In the genomic region with DNA sequence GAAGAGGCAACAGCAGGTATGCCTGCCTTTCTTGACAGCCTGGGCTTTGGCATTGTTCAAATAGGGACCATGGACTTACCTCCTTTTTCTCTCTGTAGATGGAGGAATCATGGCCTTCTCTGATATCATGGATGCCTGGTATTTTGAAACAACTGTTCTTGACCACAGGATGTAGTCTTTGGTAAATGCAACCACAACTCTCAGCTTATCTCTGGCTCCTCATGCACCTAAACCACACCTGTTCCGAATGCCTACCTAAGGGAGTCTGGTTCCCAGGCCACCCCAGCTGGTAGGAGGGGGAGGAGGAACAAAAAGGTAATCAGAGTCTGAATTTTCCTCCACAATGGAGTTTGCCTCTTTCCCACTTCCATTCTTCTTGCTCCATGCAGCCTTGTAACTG, we compare ENCODE assay signal across 2 cellular contexts.
TF ChIP-seq lines count a peak whose summit lies in the region.

No MANE protein-coding gene starts in this region.

TF ChIP-seq in K562, 482 proteins besides CTCF, POLR2A, EP300 and RAD21 (continues in another document):
- TF ChIP-seq ZKSCAN8 (CRISPR knock-in tag; IDR thresholded peaks at IDR 0.05) (no peak), HDAC1 (IDR thresholded peaks at IDR 0.05) (no peak), RBM15 (IDR thresholded peaks at IDR 0.05; ENCODE audit: insufficient read depth, low read length) (no peak), TEAD4 (IDR thresholded peaks at IDR 0.05; ENCODE audit: low read length) (peak; percentile 64), TEAD4 (CRISPR knock-in tag; IDR thresholded peaks at IDR 0.05; ENCODE audit: borderline replicate concordance) (no peak), PRMT5 (CRISPR knock-in tag; IDR thresholded peaks at IDR 0.05) (no peak), ZNF212 (CRISPR knock-in tag; IDR thresholded peaks at IDR 0.05) (no peak), TAF1 (IDR thresholded peaks at IDR 0.05; ENCODE audit: control insufficient read depth, extremely low read depth, insufficient read depth, low read length, severe bottlenecking) (no peak), SMAD2 (IDR thresholded peaks at IDR 0.05; ENCODE audit: low read depth, low read length) (no peak), ASH1L (IDR thresholded peaks at IDR 0.05; ENCODE audit: borderline replicate concordance, low read depth, partially characterized antibody) (no peak), POU5F1 (IDR thresholded peaks at IDR 0.05; ENCODE audit: borderline replicate concordance, low read depth, low read length, partially characterized antibody) (no peak), CBX2 (IDR thresholded peaks at IDR 0.05; ENCODE audit: insufficient read depth, low read length, poor library complexity, severe bottlenecking) (no peak), RFX1 (IDR thresholded peaks at IDR 0.05) (no peak), CBFA2T3 (IDR thresholded peaks at IDR 0.05) (peak; percentile 69), SMAD1 (IDR thresholded peaks at IDR 0.05; ENCODE audit: low read depth, low read length, partially characterized antibody) (no peak), HDGF (IDR thresholded peaks at IDR 0.05) (no peak), MAFG (tag; conservative IDR thresholded peaks at IDR 0.05) (no peak), ZNF232 (CRISPR knock-in tag; IDR thresholded peaks at IDR 0.05) (no peak), CHD4 (IDR thresholded peaks at IDR 0.05; ENCODE audit: insufficient read depth, insufficient replicate concordance, low read depth, low read length, poor library complexity, severe bottlenecking) (no peak), MECOM (CRISPR knock-in tag; IDR thresholded peaks at IDR 0.05) (no peak), ZEB2 (IDR thresholded peaks at IDR 0.05) (no peak), ZBTB1 (CRISPR knock-in tag; IDR thresholded peaks at IDR 0.05; ENCODE audit: borderline replicate concordance, low read depth) (no peak)
- TF ChIP-seq, protein P1, sequence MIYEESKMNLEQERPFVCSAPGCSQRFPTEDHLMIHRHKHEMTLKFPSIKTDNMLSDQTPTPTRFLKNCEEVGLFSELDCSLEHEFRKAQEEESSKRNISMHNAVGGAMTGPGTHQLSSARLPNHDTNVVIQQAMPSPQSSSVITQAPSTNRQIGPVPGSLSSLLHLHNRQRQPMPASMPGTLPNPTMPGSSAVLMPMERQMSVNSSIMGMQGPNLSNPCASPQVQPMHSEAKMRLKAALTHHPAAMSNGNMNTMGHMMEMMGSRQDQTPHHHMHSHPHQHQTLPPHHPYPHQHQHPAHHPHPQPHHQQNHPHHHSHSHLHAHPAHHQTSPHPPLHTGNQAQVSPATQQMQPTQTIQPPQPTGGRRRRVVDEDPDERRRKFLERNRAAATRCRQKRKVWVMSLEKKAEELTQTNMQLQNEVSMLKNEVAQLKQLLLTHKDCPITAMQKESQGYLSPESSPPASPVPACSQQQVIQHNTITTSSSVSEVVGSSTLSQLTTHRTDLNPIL (CRISPR knock-in tag; IDR thresholded peaks at IDR 0.05), result no peak
- TF ChIP-seq, protein P2, sequence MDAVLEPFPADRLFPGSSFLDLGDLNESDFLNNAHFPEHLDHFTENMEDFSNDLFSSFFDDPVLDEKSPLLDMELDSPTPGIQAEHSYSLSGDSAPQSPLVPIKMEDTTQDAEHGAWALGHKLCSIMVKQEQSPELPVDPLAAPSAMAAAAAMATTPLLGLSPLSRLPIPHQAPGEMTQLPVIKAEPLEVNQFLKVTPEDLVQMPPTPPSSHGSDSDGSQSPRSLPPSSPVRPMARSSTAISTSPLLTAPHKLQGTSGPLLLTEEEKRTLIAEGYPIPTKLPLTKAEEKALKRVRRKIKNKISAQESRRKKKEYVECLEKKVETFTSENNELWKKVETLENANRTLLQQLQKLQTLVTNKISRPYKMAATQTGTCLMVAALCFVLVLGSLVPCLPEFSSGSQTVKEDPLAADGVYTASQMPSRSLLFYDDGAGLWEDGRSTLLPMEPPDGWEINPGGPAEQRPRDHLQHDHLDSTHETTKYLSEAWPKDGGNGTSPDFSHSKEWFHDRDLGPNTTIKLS (IDR thresholded peaks at IDR 0.05; ENCODE audit: borderline replicate concordance, low read depth), result no peak
- TF ChIP-seq, protein P3, sequence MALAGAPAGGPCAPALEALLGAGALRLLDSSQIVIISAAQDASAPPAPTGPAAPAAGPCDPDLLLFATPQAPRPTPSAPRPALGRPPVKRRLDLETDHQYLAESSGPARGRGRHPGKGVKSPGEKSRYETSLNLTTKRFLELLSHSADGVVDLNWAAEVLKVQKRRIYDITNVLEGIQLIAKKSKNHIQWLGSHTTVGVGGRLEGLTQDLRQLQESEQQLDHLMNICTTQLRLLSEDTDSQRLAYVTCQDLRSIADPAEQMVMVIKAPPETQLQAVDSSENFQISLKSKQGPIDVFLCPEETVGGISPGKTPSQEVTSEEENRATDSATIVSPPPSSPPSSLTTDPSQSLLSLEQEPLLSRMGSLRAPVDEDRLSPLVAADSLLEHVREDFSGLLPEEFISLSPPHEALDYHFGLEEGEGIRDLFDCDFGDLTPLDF (CRISPR knock-in tag; IDR thresholded peaks at IDR 0.05), result no peak
- TF ChIP-seq, protein P4, sequence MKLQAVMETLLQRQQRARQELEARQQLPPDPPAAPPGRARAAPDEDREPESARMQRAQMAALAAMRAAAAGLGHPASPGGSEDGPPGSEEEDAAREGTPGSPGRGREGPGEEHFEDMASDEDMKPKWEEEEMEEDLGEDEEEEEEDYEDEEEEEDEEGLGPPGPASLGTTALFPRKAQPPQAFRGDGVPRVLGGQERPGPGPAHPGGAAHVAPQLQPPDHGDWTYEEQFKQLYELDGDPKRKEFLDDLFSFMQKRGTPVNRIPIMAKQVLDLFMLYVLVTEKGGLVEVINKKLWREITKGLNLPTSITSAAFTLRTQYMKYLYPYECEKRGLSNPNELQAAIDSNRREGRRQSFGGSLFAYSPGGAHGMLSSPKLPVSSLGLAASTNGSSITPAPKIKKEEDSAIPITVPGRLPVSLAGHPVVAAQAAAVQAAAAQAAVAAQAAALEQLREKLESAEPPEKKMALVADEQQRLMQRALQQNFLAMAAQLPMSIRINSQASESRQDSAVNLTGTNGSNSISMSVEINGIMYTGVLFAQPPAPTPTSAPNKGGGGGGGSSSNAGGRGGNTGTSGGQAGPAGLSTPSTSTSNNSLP (IDR thresholded peaks at IDR 0.05; ENCODE audit: borderline replicate concordance, low read depth, low read length), result no peak
- TF ChIP-seq, protein P5, sequence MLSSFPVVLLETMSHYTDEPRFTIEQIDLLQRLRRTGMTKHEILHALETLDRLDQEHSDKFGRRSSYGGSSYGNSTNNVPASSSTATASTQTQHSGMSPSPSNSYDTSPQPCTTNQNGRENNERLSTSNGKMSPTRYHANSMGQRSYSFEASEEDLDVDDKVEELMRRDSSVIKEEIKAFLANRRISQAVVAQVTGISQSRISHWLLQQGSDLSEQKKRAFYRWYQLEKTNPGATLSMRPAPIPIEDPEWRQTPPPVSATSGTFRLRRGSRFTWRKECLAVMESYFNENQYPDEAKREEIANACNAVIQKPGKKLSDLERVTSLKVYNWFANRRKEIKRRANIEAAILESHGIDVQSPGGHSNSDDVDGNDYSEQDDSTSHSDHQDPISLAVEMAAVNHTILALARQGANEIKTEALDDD (IDR thresholded peaks at IDR 0.05), result no peak

TF ChIP-seq in neural cell, 6 proteins besides CTCF, POLR2A, EP300 and RAD21:
- TF ChIP-seq SMC3 (conservative IDR thresholded peaks at IDR 0.05; ENCODE audit: poor library complexity) (no peak), POLR2AphosphoS5 (IDR thresholded peaks at IDR 0.05) (no peak), TAF1 (IDR thresholded peaks at IDR 0.05; ENCODE audit: low read depth) (no peak)
- TF ChIP-seq, protein P6, sequence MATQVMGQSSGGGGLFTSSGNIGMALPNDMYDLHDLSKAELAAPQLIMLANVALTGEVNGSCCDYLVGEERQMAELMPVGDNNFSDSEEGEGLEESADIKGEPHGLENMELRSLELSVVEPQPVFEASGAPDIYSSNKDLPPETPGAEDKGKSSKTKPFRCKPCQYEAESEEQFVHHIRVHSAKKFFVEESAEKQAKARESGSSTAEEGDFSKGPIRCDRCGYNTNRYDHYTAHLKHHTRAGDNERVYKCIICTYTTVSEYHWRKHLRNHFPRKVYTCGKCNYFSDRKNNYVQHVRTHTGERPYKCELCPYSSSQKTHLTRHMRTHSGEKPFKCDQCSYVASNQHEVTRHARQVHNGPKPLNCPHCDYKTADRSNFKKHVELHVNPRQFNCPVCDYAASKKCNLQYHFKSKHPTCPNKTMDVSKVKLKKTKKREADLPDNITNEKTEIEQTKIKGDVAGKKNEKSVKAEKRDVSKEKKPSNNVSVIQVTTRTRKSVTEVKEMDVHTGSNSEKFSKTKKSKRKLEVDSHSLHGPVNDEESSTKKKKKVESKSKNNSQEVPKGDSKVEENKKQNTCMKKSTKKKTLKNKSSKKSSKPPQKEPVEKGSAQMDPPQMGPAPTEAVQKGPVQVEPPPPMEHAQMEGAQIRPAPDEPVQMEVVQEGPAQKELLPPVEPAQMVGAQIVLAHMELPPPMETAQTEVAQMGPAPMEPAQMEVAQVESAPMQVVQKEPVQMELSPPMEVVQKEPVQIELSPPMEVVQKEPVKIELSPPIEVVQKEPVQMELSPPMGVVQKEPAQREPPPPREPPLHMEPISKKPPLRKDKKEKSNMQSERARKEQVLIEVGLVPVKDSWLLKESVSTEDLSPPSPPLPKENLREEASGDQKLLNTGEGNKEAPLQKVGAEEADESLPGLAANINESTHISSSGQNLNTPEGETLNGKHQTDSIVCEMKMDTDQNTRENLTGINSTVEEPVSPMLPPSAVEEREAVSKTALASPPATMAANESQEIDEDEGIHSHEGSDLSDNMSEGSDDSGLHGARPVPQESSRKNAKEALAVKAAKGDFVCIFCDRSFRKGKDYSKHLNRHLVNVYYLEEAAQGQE (IDR thresholded peaks at IDR 0.05; ENCODE audit: borderline replicate concordance), result no peak
TF ChIP-seq in neural cell: peak in this region for 0.
